12 cellular contexts compared by ENCODE assay signal in genomic region chr7:132319481-132319880, GRCh38.
"Had no signal": no experiment of that assay in that cellular context is flagged by ENCODE, and none has a peak within 500 bp of the region (broad histone marks: within the 10 kb centered on the region; RNA-seq: fewer than 3 reads in every experiment).

No MANE protein-coding gene starts in this region.

- H3K27ac Mint-ChIP-seq: activated CD4-positive, alpha-beta T cell treated with anti-CD3 and anti-CD28 coated beads for 36 hours; activated naive CD8-positive, alpha-beta T cell treated with anti-CD3 and anti-CD28 coated beads, Interleukin-2, amount 50 U/mL, for 24 hours; memory B cell; stimulated activated memory B cell treated with anti-CD40 and anti-IgM and Interleukin-4, amounts not matched to agents 10 μg/mL and 1 μg/mL and 100 μg/mL, for 72 hours; type B pancreatic cell; WTC11 had no signal

- H3K4me3 Mint-ChIP-seq: activated naive CD8-positive, alpha-beta T cell treated with anti-CD3 and anti-CD28 coated beads, Interleukin-2, amount 50 U/mL, for 24 hours; memory B cell had no signal

- H3K9me3 ChIP-seq: gastrocnemius medialis, heart right ventricle, right lobe of liver, testis had no signal

- H3K36me3 Mint-ChIP-seq: type B pancreatic cell had no signal

- H3K27ac ChIP-seq: brain microvascular endothelial cell, gastrocnemius medialis, heart right ventricle, parathyroid adenoma, right lobe of liver, testis had no signal

- H3K27me3 ChIP-seq: brain microvascular endothelial cell, right lobe of liver, testis had no signal

- H3K4me3 ChIP-seq: heart right ventricle, right lobe of liver, testis had no signal

- H3K9ac ChIP-seq: parathyroid adenoma had no signal

- H3K36me3 ChIP-seq: brain microvascular endothelial cell, gastrocnemius medialis, heart right ventricle, right lobe of liver had no signal
